27 cellular contexts compared by ENCODE assay signal in the genomic region with DNA sequence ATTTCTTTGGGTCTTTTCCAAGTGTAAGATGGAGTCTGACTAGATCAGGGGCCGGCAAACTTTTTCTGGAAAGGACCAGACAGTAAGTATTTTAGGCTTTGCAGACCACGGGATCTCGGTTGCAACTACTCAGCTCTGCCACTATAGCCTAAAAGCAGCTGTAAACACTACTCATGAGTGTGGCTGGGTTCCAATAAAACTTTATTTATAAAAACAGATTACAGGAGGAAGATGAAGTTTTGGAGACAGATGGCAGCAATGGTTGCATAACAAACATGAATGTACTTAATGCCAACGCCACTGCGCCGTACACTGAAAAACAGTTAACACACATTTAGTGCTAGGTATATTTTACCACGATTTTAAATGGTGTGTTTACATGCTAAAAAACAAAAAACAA.
"Had no signal": no experiment of that assay in that cellular context is flagged by ENCODE, and none has a peak within 500 bp of the region (broad histone marks: within the 10 kb centered on the region; RNA-seq: fewer than 3 reads in every experiment).

No MANE protein-coding gene starts in this region.

- H3K27ac Mint-ChIP-seq: activated CD4-positive, alpha-beta memory T cell treated with anti-CD3 and anti-CD28 coated beads for 36 hours; activated CD4-positive, alpha-beta T cell treated with anti-CD3 and anti-CD28 coated beads for 36 hours; activated CD4-positive, alpha-beta T cell treated with anti-CD3 and anti-CD28 coated beads, Interleukin-2, amount 10 ng/mL, durations not matched to agents 24 days and 14 days; activated naive CD8-positive, alpha-beta T cell; activated T-helper 17 cell treated with anti-CD3 and anti-CD28 coated beads, Interleukin-2, amount 50 U/mL, for 72 hours; dendritic cell treated with granulocyte-macrophage colony-stimulating factor and Interleukin-4, amounts not matched to agents 40 ng/mL and 50 ng/mL, for 4 days; endodermal cell had no signal

- H3K4me1 Mint-ChIP-seq: central memory CD8-positive, alpha-beta T cell had no signal

- H3K4me3 ChIP-seq: coronary artery, dorsolateral prefrontal cortex had no signal

- H3K27me3 ChIP-seq: brain microvascular endothelial cell, dorsolateral prefrontal cortex had no signal

- DNase-seq: activated CD4-positive, alpha-beta memory T cell treated with anti-CD3 and anti-CD28 coated beads for 36 hours; activated CD4-positive, alpha-beta T cell treated with anti-CD3 and anti-CD28 coated beads for 36 hours; activated CD4-positive, alpha-beta T cell treated with anti-CD3 and anti-CD28 coated beads, Interleukin-2, amount 10 ng/mL, durations not matched to agents 24 days and 14 days; activated CD4-positive, CD25-positive, alpha-beta regulatory T cell; activated CD4-positive, CD25-positive, alpha-beta regulatory T cell treated with anti-CD3 and anti-CD28 coated beads, Interleukin-2, amount 50 U/mL, for 72 hours; activated effector memory CD4-positive, alpha-beta T cell treated with Interleukin-2 at 50 U/mL for 16 hours; activated gamma-delta T cell treated with Interleukin-2 at 50 U/mL for 16 hours; activated naive CD4-positive, alpha-beta T cell treated with anti-CD3 and anti-CD28 coated beads, Interleukin-2, amount 50 U/mL, for 16 hours; activated naive CD4-positive, alpha-beta T cell treated with Interleukin-2 at 50 U/mL for 16 hours; activated T-cell treated with anti-CD3 and anti-CD28 coated beads, Interleukin-2, amount 50 U/mL, for 4 hours; amniotic stem cell; anterior cingulate cortex; brain microvascular endothelial cell; dorsolateral prefrontal cortex; effector memory CD4-positive, alpha-beta T cell; endodermal cell; foreskin fibroblast; head of caudate nucleus had no signal

- H3K36me3 Mint-ChIP-seq: activated CD4-positive, alpha-beta memory T cell treated with anti-CD3 and anti-CD28 coated beads for 36 hours; activated naive CD8-positive, alpha-beta T cell had no signal

- H3K9me3 Mint-ChIP-seq: activated CD4-positive, alpha-beta memory T cell treated with anti-CD3 and anti-CD28 coated beads for 36 hours; activated CD4-positive, alpha-beta T cell treated with anti-CD3 and anti-CD28 coated beads, Interleukin-2, amount 10 ng/mL, durations not matched to agents 24 days and 14 days; activated T-cell treated with anti-CD3 and anti-CD28 coated beads, Interleukin-2, amount 50 U/mL, for 4 hours; activated T-helper 17 cell treated with anti-CD3 and anti-CD28 coated beads, Interleukin-2, amount 50 U/mL, for 72 hours; central memory CD8-positive, alpha-beta T cell; dendritic cell treated with granulocyte-macrophage colony-stimulating factor and Interleukin-4, amounts not matched to agents 40 ng/mL and 50 ng/mL, for 4 days; endodermal cell had no signal

- H3K27ac ChIP-seq: brain microvascular endothelial cell, coronary artery, dorsolateral prefrontal cortex had no signal

- H3K27me3 Mint-ChIP-seq: activated CD4-positive, alpha-beta T cell treated with anti-CD3 and anti-CD28 coated beads, Interleukin-2, amount 10 ng/mL, durations not matched to agents 24 days and 14 days; dendritic cell treated with granulocyte-macrophage colony-stimulating factor and Interleukin-4, amounts not matched to agents 40 ng/mL and 50 ng/mL, for 4 days had no signal

- ATAC-seq: activated CD4-positive, alpha-beta T cell treated with anti-CD3 and anti-CD28 coated beads for 36 hours; activated T-cell treated with anti-CD3 and anti-CD28 coated beads, Interleukin-2, amount 50 U/mL, for 4 hours; activated T-helper 17 cell treated with anti-CD3 and anti-CD28 coated beads, Interleukin-2, amount 50 U/mL, for 72 hours; esophagus mucosa had no signal

- FAIRE-seq: astrocyte, bronchial epithelial cell, frontal cortex had no signal

- H3K4me3 Mint-ChIP-seq: activated CD4-positive, alpha-beta memory T cell treated with anti-CD3 and anti-CD28 coated beads for 36 hours; activated CD4-positive, alpha-beta T cell treated with anti-CD3 and anti-CD28 coated beads for 36 hours; activated CD4-positive, alpha-beta T cell treated with anti-CD3 and anti-CD28 coated beads, Interleukin-2, amount 10 ng/mL, durations not matched to agents 24 days and 14 days; activated naive CD8-positive, alpha-beta T cell; activated T-cell treated with anti-CD3 and anti-CD28 coated beads, Interleukin-2, amount 50 U/mL, for 4 hours; activated T-helper 17 cell treated with anti-CD3 and anti-CD28 coated beads, Interleukin-2, amount 50 U/mL, for 72 hours; central memory CD8-positive, alpha-beta T cell; dendritic cell treated with granulocyte-macrophage colony-stimulating factor and Interleukin-4, amounts not matched to agents 40 ng/mL and 50 ng/mL, for 4 days; endodermal cell had no signal
